8 cellular contexts compared by ENCODE assay signal in the genomic region with DNA sequence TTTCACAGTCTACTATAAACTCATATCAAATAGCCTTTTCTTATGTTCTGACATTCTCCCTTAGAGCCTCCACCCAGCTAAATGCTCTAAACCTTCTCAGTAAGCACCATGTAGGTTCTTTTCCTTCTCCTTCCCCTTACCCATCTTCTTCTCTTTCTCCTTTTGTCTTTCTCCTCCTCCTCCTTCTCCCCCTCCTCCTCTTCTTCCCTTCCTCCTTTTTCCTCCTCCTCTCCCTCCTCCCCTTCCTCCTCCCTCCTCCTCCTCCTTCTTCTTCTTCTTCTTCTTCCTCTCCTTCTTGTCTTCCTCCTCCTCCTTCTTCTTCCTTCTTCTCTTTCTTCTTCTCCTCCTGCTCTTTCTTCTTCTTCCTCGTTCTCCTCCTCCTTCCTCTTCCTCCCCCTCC.
"Had no signal": no experiment of that assay in that cellular context is flagged by ENCODE, and none has a peak within 500 bp of the region (broad histone marks: within the 10 kb centered on the region; RNA-seq: fewer than 3 reads in every experiment).

No MANE protein-coding gene starts in this region.

- DNase-seq: IMR-90, KBM-7, KG1 had no signal

- H3K27ac Mint-ChIP-seq: IgD-negative memory B cell had no signal

- H3K27ac ChIP-seq: HL-60, KMS-11 had no signal

- H3K36me3 Mint-ChIP-seq: IgD-negative memory B cell had no signal

- H3K4me3 Mint-ChIP-seq: IgD-negative memory B cell had no signal

- H3K9me3 Mint-ChIP-seq: IgD-negative memory B cell had no signal

- FAIRE-seq: HepG2, HTR-8/SVneo had no signal

- H3K9ac ChIP-seq: KMS-11 had no signal

- ATAC-seq: HepG2 had no signal
